ENCODE assay signal across 7 cellular contexts in the genomic region with DNA sequence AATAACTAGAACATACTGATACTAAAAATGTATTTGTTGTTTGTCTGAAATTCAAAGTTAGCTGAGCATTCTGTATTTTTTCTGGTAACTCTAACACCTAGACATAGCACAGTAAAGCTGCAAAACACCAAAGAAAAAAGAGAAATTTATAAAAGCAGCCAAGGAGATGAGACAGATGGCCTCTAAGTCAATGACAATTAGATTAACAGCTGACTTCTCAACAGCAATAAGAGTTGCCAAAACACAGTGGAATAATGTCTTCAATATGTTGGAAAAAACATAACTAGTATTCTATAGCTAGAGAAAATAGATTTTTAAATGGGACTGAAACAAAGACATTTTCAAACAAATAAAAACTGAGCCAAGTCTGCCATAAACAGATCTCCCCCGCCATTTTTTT.
"Had no signal": no experiment of that assay in that cellular context is flagged by ENCODE, and none has a peak within 500 bp of the region (broad histone marks: within the 10 kb centered on the region; RNA-seq: fewer than 3 reads in every experiment).

No MANE protein-coding gene starts in this region.

- DNase-seq: H9, HCEC 1CT, KBM-7 had no signal

- FAIRE-seq: H1, H54, HTR-8/SVneo had no signal

- H3K4me2 ChIP-seq: GM23338 had no signal

- H3K4me3 ChIP-seq: GM23338 had no signal

- ATAC-seq: GM23338 had no signal

- H2AFZ ChIP-seq: GM23338 had no signal
